Comparison of ENCODE assay signal across 19 cellular contexts in the genomic region with DNA sequence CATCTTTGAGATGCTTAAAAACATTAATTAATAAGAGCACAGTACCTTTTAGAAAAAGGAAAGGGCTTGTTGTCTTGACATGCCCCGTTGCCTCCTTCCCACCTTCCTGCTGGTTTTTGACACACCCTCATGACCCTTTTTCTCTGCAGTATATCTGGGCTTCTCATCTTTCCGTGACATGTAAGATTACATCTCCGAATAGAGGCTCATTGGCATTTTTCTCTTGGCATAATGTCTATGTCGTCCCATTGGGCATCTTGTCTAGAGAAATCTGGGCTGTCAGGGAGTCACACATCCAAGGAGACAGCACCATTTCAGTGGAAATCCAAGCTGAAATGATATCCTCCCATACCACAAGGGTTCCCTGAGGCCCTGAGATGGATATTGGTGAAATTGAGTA.
DNase-seq lines count a peak whose midpoint lies in the region; ATAC-seq, FAIRE-seq and TF ChIP-seq lines count a peak whose summit lies in the region.
"Had no signal": no experiment of that assay in that cellular context is flagged by ENCODE, and none has a peak within 500 bp of the region (broad histone marks: within the 10 kb centered on the region; RNA-seq: fewer than 3 reads in every experiment).

No MANE protein-coding gene starts in this region.

- H3K27me3 ChIP-seq in BLaER1 (no peaks in the 10 kb centered on the region), astrocyte (ENCODE audit: insufficient read depth, low read length) (no peaks in the 10 kb centered on the region), osteoblast (ENCODE audit: insufficient read depth, low read length) (no peaks in the 10 kb centered on the region), right cardiac atrium (ENCODE audit: control insufficient read depth, insufficient read depth) (no peaks in the 10 kb centered on the region)
- H3K27me3 ChIP-seq in CD8-positive, alpha-beta memory T cell (ENCODE audit: insufficient read depth, low read length, poor library complexity, severe bottlenecking) = no peaks in the 10 kb centered on the region

- 0 out of 2 replicates have a peak overlapping the region, but pooled peaks have one; percentile 31 for H3K27ac ChIP-seq in BLaER1
- no peak overlapping the region for H3K27ac ChIP-seq in astrocyte (ENCODE audit: low read depth, low read length)
- H3K27ac ChIP-seq in osteoblast (ENCODE audit: low read depth, low read length) = peak overlapping the region; percentile 69
- H3K27ac ChIP-seq in CD8-positive, alpha-beta memory T cell (ENCODE audit: low read depth, low read length) = no peak overlapping the region
- no peak overlapping the region for H3K27ac ChIP-seq in right cardiac atrium (ENCODE audit: low read length)
- H3K27ac ChIP-seq: 22Rv1 had no signal

- no peaks in the 10 kb centered on the region for H3K9me3 ChIP-seq in BLaER1
- no peaks in the 10 kb centered on the region for H3K9me3 ChIP-seq in astrocyte (ENCODE audit: insufficient read depth, low read depth, low read length)
- H3K9me3 ChIP-seq in osteoblast (ENCODE audit: low read depth, low read length) = no peaks in the 10 kb centered on the region
- H3K9me3 ChIP-seq in CD8-positive, alpha-beta memory T cell (ENCODE audit: low read length) = no peaks in the 10 kb centered on the region
- no peaks in the 10 kb centered on the region for H3K9me3 ChIP-seq in right cardiac atrium (ENCODE audit: control insufficient read depth, low read length)

- CTCF ChIA-PET in CD8-positive, alpha-beta memory T cell (lab: Charles Lee) = no interaction called here

- no peaks in the 10 kb centered on the region for H3K36me3 ChIP-seq in BLaER1
- no peaks in the 10 kb centered on the region for H3K36me3 ChIP-seq in astrocyte (ENCODE audit: insufficient read depth, low read length)
- no peaks in the 10 kb centered on the region for H3K36me3 ChIP-seq in osteoblast (ENCODE audit: insufficient read depth, low read length)
- H3K36me3 ChIP-seq in CD8-positive, alpha-beta memory T cell (ENCODE audit: insufficient read depth, low read length) = no peaks in the 10 kb centered on the region

- H3K9me3 Mint-ChIP-seq in astrocyte (ENCODE audit: unreplicated experiment) = no peaks in the 10 kb centered on the region
- H3K9me3 Mint-ChIP-seq in CD8-positive, alpha-beta memory T cell = peaks cover 0 to 5% (median 3%) of the 10 kb centered on the region in 5 donors
- H3K9me3 Mint-ChIP-seq: H9 had no signal

- peak; percentile 44 for DNase-seq in NB4 (ENCODE audit: low read depth)
- no peak for DNase-seq in astrocyte (ENCODE audit: low read depth)
- no peak for DNase-seq in osteoblast (ENCODE audit: insufficient read length, low spot score, missing footprints)
- no peak for DNase-seq in stimulated activated naive CD4-positive, alpha-beta T cell treated with Interleukin-2 at 50 U/mL for 16 hours (lab: John Stamatoyannopoulos, UW)
- no peak for DNase-seq in nucleus accumbens (lab: John Stamatoyannopoulos, UW)
- no peak for DNase-seq in CD8-positive, alpha-beta memory T cell
- no peak for DNase-seq in right cardiac atrium
- DNase-seq: AML-193; C1 segment of cervical spinal cord; CD4-positive, alpha-beta memory T cell; COR-L47; DMS153; DMS79 treated with DMSO at 0.1 percent for 48 hours; GOT3; H9 had no signal

- intact Hi-C loops in right cardiac atrium (cut with DNase I) = no loop called here

- H3K4me1 ChIP-seq in BLaER1 (peaks cover 59% of the 10 kb centered on the region), astrocyte (ENCODE audit: insufficient read depth, low read length) (peaks cover 24% of the 10 kb centered on the region), osteoblast (ENCODE audit: insufficient read depth, low read length) (peaks cover 36% of the 10 kb centered on the region), right cardiac atrium (ENCODE audit: control insufficient read depth, insufficient read depth, low read length) (peaks cover 4% of the 10 kb centered on the region)
- H3K4me1 ChIP-seq in CD8-positive, alpha-beta memory T cell (ENCODE audit: insufficient read depth, low read length) = no peaks in the 10 kb centered on the region

- H4K20me1 ChIP-seq in BLaER1 = no peaks in the 10 kb centered on the region
- no peaks in the 10 kb centered on the region for H4K20me1 ChIP-seq in astrocyte (ENCODE audit: insufficient read depth, low read length)
- no peaks in the 10 kb centered on the region for H4K20me1 ChIP-seq in osteoblast (ENCODE audit: insufficient read depth, low read length)

- H3K9ac ChIP-seq in BLaER1 (no peak overlapping the region), astrocyte (ENCODE audit: low read length) (no peak overlapping the region)

- H3K79me2 ChIP-seq in astrocyte (ENCODE audit: insufficient read depth, low read length) (no peaks in the 10 kb centered on the region), osteoblast (ENCODE audit: insufficient read depth, low read length) (no peaks in the 10 kb centered on the region)

- FAIRE-seq in astrocyte (lab: Jason Lieb, UNC) = no peak
- FAIRE-seq: D721Med, GM12891 had no signal

- H3K36me3 Mint-ChIP-seq in astrocyte (ENCODE audit: low read depth, unreplicated experiment) = no peaks in the 10 kb centered on the region
- no peaks in the 10 kb centered on the region for H3K36me3 Mint-ChIP-seq in CD8-positive, alpha-beta memory T cell
- H3K36me3 Mint-ChIP-seq: CD4-positive, alpha-beta memory T cell had no signal

- H3K27me3 Mint-ChIP-seq in astrocyte (ENCODE audit: low read depth, unreplicated experiment) = no peaks in the 10 kb centered on the region
- H3K27me3 Mint-ChIP-seq in CD8-positive, alpha-beta memory T cell = no peaks in the 10 kb centered on the region

- peaks cover 5% of the 10 kb centered on the region for H3K4me1 Mint-ChIP-seq in astrocyte (ENCODE audit: low read depth, unreplicated experiment)
- no peaks in the 10 kb centered on the region for H3K4me1 Mint-ChIP-seq in CD8-positive, alpha-beta memory T cell
- H3K4me1 Mint-ChIP-seq: CD4-positive, alpha-beta memory T cell had no signal

- no peak overlapping the region for H2AFZ ChIP-seq in astrocyte (ENCODE audit: low read depth, low read length)
- peak overlapping the region; percentile 12 for H2AFZ ChIP-seq in osteoblast (ENCODE audit: low read length)

- no peak for ATAC-seq in right cardiac atrium

- no peak overlapping the region for H3K4me3 ChIP-seq in BLaER1
- no peak overlapping the region for H3K4me3 ChIP-seq in NB4 (ENCODE audit: low read depth, low read length)
- no peak overlapping the region for H3K4me3 ChIP-seq in astrocyte (ENCODE audit: insufficient read depth, low read depth, low read length)
- H3K4me3 ChIP-seq in osteoblast (ENCODE audit: insufficient read depth, low read length) = no peak overlapping the region
- H3K4me3 ChIP-seq in CD8-positive, alpha-beta memory T cell (ENCODE audit: low read length) = no peak overlapping the region
- no peak overlapping the region for H3K4me3 ChIP-seq in right cardiac atrium (ENCODE audit: low read length)

- TF ChIP-seq CTCF in NB4 (IDR thresholded peaks at IDR 0.05; ENCODE audit: low read depth, low read length) (no peak), astrocyte (IDR thresholded peaks at IDR 0.05; ENCODE audit: insufficient read depth, low read depth, low read length) (no peak), osteoblast (IDR thresholded peaks at IDR 0.05; ENCODE audit: extremely low read depth, low read depth, low read length) (no peak)

- POLR2A ChIA-PET in CD8-positive, alpha-beta memory T cell (lab: Charles Lee) = no interaction called here

- 80% methylated on average over 4 of the region's 4 CpGs for WGBS in right cardiac atrium

- no peak for TF ChIP-seq POLR2A in NB4 (IDR thresholded peaks at IDR 0.05; ENCODE audit: extremely low read depth, insufficient read length)

- H3K27ac Mint-ChIP-seq in astrocyte (ENCODE audit: unreplicated experiment) = no peak overlapping the region
- no peak overlapping the region for H3K27ac Mint-ChIP-seq in CD8-positive, alpha-beta memory T cell

- no peak overlapping the region for H3K4me3 Mint-ChIP-seq in astrocyte (ENCODE audit: unreplicated experiment)
- H3K4me3 Mint-ChIP-seq in CD8-positive, alpha-beta memory T cell = no peak overlapping the region
- H3K4me3 Mint-ChIP-seq: CD4-positive, alpha-beta memory T cell; H9 had no signal

- peak overlapping the region; percentile 84 for H3K4me2 ChIP-seq in BLaER1
- H3K4me2 ChIP-seq in astrocyte (ENCODE audit: low read length) = peak overlapping the region; percentile 27
- H3K4me2 ChIP-seq in osteoblast (ENCODE audit: insufficient read depth, low read length) = no peak overlapping the region

Comparison
In these comparisons a context has a peak if more than half of its experiments do, and no peak if none do; other contexts are left out.
1. H3K27ac ChIP-seq: peak in BLaER1 (single experiment) and osteoblast (single experiment); none in astrocyte (single experiment), CD8-positive, alpha-beta memory T cell (single experiment) and right cardiac atrium (single experiment).